Comparison of ENCODE assay signal across 14 cellular contexts in the genomic region with DNA sequence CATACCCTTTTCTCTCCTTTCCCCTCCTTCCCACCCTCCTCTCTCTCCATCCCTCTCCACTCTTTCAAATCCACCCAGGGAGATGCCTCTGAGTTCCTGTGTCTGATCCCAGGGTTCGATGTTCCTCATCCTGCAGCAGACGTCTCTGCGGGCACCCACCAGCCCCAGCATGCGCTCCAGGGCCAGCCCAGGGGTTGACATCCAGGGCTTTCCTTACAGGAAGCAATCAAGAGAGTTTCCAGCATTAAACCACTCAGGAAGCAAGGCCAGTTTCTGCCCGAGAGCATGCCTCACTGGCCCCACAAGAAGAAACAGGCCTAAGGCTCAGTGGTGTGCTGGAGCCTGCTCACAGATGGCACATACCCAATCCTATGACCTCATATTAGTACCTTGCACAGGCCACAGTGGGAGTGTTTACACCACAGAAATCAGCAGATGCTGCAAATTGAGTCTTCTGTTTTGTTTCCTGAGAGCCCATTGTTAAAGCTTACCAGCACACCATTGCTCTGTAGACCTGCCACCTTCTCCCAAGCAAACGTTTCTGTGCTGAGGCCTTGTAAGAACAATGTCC. TPM values are rescaled to one million over a fixed set of nuclear protein-coding genes. Genes with fewer than 3 reads are reported as not detected.
"Had no signal": no experiment of that assay in that cellular context is flagged by ENCODE, and none has a peak within 500 bp of the region (broad histone marks: within the 10 kb centered on the region; RNA-seq: fewer than 3 reads in every experiment).

No MANE protein-coding gene starts in this region.

- H3K4me1 Mint-ChIP-seq: activated B cell treated with CpG ODN at 0.5 μM for 24 hours; activated CD4-positive, alpha-beta T cell treated with anti-CD3 and anti-CD28 coated beads, Interleukin-2, amount 10 ng/mL, durations not matched to agents 7 days and 5 days; immature natural killer cell had no signal

- H3K36me3 Mint-ChIP-seq: immature natural killer cell, memory B cell had no signal

- H3K9me3 Mint-ChIP-seq: activated B cell treated with CpG ODN at 0.5 μM for 24 hours; activated CD4-positive, alpha-beta T cell treated with anti-CD3 and anti-CD28 coated beads, Interleukin-2, amount 10 ng/mL, durations not matched to agents 7 days and 5 days; activated naive CD4-positive, alpha-beta T cell treated with anti-CD3 and anti-CD28 coated beads for 36 hours; immature natural killer cell; memory B cell; nephron; T-helper 1 cell treated with Interleukin-12 subunit alpha and Interleukin-12 subunit beta and Interleukin-4 antibody, amounts not matched to agents 30 μg/mL and 1 μg/mL, for 36 hours had no signal

- H3K27ac ChIP-seq: transverse colon had no signal

- H3K4me3 ChIP-seq: skin epidermis, transverse colon had no signal

- DNase-seq: activated B cell treated with CpG ODN at 0.5 μM for 24 hours; activated CD4-positive, alpha-beta T cell treated with anti-CD3 and anti-CD28 coated beads, Interleukin-2, amount 10 ng/mL, durations not matched to agents 7 days and 5 days; activated CD8-positive, alpha-beta memory T cell treated with anti-CD3 and anti-CD28 coated beads for 24 hours; activated naive CD4-positive, alpha-beta T cell treated with anti-CD3 and anti-CD28 coated beads for 36 hours; glutamatergic neuron; immature natural killer cell; stimulated activated CD4-positive, alpha-beta T cell treated with anti-CD3 and anti-CD28 coated beads, Interleukin-4, amount 100 ng/mL, for 4 hours; transverse colon had no signal

- H3K9me3 ChIP-seq: transverse colon had no signal

- H3K4me1 ChIP-seq: transverse colon had no signal

- H3K27ac Mint-ChIP-seq: activated B cell treated with CpG ODN at 0.5 μM for 24 hours; activated CD4-positive, alpha-beta T cell treated with anti-CD3 and anti-CD28 coated beads, Interleukin-2, amount 10 ng/mL, durations not matched to agents 7 days and 5 days; activated naive CD4-positive, alpha-beta T cell treated with anti-CD3 and anti-CD28 coated beads for 36 hours; immature natural killer cell; memory B cell; nephron; T-helper 1 cell treated with Interleukin-12 subunit alpha and Interleukin-12 subunit beta and Interleukin-4 antibody, amounts not matched to agents 30 μg/mL and 1 μg/mL, for 36 hours had no signal

- H3K4me3 Mint-ChIP-seq: activated B cell treated with CpG ODN at 0.5 μM for 24 hours; activated CD4-positive, alpha-beta T cell treated with anti-CD3 and anti-CD28 coated beads, Interleukin-2, amount 10 ng/mL, durations not matched to agents 7 days and 5 days; activated naive CD4-positive, alpha-beta T cell treated with anti-CD3 and anti-CD28 coated beads for 36 hours; immature natural killer cell; memory B cell; nephron; T-helper 1 cell treated with Interleukin-12 subunit alpha and Interleukin-12 subunit beta and Interleukin-4 antibody, amounts not matched to agents 30 μg/mL and 1 μg/mL, for 36 hours had no signal

- H3K36me3 ChIP-seq: transverse colon had no signal

RNA-seq across cellular contexts. Expression of a gene that starts 13.2 kb away (rescaled TPM):
- total RNA-seq: activated B cell treated with CpG ODN at 0.5 μM for 24 hours; activated CD4-positive, alpha-beta T cell treated with anti-CD3 and anti-CD28 coated beads, Interleukin-2, amount 10 ng/mL, durations not matched to agents 7 days and 5 days; activated naive CD4-positive, alpha-beta T cell treated with anti-CD3 and anti-CD28 coated beads for 36 hours; endothelial cell of umbilical vein; osteoblast had no signal
- polyA plus RNA-seq: endothelial cell of umbilical vein, immature natural killer cell had no signal
